In the genomic region with DNA sequence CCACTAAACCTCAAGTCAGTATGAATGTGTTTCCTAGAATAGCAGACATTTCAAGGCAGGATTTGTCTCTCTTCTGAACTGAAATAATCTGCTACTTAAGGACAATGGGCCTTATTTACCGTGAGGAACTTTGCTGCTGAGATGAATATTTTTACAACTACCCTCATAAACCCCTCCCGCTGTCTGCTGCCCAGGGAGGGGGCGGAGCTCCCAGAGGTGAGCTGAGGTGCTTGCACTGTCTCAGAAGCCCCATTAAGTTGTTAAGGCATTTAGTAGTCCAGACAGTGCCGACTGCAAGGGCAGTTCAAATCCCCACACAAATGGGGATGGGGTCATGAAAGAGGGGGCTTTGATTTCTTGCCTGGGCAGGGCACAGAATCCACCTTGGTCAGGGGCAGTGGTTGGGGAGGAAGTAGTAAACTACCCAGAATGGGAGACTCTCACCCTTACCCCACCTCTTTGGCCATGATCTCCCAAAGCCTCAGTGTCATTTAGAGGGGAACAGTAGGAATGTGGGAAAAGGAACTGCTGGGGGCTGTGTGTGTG, we compare ENCODE assay signal across 1 cellular context.
TF ChIP-seq lines count a peak whose summit lies in the region.

No MANE protein-coding gene starts in this region.

TF ChIP-seq in GM23338, 12 proteins besides CTCF, POLR2A, EP300 and RAD21 (continued from another document):
- TF ChIP-seq ZNF331 (CRISPR knock-in tag; IDR thresholded peaks at IDR 0.05; ENCODE audit: low read depth) (no peak), EZH2 (IDR thresholded peaks at IDR 0.05; ENCODE audit: low read depth, unreplicated experiment) (no peak), ZNF114 (CRISPR knock-in tag; IDR thresholded peaks at IDR 0.05) (no peak), CREB1 (CRISPR knock-in tag; IDR thresholded peaks at IDR 0.05; ENCODE audit: low read depth) (no peak), NANOG (IDR thresholded peaks at IDR 0.05; ENCODE audit: borderline replicate concordance) (no peak), POLR2AphosphoS5 (IDR thresholded peaks at IDR 0.05; ENCODE audit: low read depth) (no peak), JUNB (IDR thresholded peaks at IDR 0.05; ENCODE audit: unreplicated experiment) (no peak), STAT1 (IDR thresholded peaks at IDR 0.05; ENCODE audit: unreplicated experiment) (no peak)
- TF ChIP-seq, protein P1, sequence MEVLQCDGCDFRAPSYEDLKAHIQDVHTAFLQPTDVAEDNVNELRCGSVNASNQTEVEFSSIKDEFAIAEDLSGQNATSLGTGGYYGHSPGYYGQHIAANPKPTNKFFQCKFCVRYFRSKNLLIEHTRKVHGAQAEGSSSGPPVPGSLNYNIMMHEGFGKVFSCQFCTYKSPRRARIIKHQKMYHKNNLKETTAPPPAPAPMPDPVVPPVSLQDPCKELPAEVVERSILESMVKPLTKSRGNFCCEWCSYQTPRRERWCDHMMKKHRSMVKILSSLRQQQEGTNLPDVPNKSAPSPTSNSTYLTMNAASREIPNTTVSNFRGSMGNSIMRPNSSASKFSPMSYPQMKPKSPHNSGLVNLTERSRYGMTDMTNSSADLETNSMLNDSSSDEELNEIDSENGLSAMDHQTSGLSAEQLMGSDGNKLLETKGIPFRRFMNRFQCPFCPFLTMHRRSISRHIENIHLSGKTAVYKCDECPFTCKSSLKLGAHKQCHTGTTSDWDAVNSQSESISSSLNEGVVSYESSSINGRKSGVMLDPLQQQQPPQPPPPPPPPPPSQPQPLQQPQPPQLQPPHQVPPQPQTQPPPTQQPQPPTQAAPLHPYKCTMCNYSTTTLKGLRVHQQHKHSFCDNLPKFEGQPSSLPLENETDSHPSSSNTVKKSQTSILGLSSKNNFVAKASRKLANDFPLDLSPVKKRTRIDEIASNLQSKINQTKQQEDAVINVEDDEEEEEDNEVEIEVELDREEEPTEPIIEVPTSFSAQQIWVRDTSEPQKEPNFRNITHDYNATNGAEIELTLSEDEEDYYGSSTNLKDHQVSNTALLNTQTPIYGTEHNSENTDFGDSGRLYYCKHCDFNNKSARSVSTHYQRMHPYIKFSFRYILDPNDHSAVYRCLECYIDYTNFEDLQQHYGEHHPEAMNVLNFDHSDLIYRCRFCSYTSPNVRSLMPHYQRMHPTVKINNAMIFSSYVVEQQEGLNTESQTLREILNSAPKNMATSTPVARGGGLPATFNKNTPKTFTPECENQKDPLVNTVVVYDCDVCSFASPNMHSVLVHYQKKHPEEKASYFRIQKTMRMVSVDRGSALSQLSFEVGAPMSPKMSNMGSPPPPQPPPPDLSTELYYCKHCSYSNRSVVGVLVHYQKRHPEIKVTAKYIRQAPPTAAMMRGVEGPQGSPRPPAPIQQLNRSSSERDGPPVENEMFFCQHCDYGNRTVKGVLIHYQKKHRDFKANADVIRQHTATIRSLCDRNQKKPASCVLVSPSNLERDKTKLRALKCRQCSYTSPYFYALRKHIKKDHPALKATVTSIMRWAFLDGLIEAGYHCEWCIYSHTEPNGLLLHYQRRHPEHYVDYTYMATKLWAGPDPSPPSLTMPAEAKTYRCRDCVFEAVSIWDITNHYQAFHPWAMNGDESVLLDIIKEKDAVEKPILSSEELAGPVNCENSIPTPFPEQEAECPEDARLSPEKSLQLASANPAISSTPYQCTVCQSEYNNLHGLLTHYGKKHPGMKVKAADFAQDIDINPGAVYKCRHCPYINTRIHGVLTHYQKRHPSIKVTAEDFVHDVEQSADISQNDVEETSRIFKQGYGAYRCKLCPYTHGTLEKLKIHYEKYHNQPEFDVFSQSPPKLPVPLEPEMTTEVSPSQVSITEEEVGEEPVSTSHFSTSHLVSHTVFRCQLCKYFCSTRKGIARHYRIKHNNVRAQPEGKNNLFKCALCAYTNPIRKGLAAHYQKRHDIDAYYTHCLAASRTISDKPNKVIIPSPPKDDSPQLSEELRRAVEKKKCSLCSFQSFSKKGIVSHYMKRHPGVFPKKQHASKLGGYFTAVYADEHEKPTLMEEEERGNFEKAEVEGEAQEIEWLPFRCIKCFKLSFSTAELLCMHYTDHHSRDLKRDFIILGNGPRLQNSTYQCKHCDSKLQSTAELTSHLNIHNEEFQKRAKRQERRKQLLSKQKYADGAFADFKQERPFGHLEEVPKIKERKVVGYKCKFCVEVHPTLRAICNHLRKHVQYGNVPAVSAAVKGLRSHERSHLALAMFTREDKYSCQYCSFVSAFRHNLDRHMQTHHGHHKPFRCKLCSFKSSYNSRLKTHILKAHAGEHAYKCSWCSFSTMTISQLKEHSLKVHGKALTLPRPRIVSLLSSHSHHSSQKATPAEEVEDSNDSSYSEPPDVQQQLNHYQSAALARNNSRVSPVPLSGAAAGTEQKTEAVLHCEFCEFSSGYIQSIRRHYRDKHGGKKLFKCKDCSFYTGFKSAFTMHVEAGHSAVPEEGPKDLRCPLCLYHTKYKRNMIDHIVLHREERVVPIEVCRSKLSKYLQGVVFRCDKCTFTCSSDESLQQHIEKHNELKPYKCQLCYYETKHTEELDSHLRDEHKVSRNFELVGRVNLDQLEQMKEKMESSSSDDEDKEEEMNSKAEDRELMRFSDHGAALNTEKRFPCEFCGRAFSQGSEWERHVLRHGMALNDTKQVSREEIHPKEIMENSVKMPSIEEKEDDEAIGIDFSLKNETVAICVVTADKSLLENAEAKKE (CRISPR knock-in tag; IDR thresholded peaks at IDR 0.05), result no peak
- TF ChIP-seq, protein P2, sequence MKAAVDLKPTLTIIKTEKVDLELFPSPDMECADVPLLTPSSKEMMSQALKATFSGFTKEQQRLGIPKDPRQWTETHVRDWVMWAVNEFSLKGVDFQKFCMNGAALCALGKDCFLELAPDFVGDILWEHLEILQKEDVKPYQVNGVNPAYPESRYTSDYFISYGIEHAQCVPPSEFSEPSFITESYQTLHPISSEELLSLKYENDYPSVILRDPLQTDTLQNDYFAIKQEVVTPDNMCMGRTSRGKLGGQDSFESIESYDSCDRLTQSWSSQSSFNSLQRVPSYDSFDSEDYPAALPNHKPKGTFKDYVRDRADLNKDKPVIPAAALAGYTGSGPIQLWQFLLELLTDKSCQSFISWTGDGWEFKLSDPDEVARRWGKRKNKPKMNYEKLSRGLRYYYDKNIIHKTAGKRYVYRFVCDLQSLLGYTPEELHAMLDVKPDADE (IDR thresholded peaks at IDR 0.05), result no peak
TF ChIP-seq in GM23338: peak in this region for 0.
